Comparison of ENCODE assay signal across 8 cellular contexts in genomic region chr13:27622102-27622820, GRCh38. TPM values are rescaled to one million over a fixed set of nuclear protein-coding genes. Genes with fewer than 3 reads are reported as not detected.
A peak's percentile ranks its signal among the peaks of the same experiment; 100 is the strongest.
DNase-seq lines count a peak whose midpoint lies in the region; ATAC-seq and TF ChIP-seq lines count a peak whose summit lies in the region.

No MANE protein-coding gene starts in this region.

- DNase-seq in stimulated activated CD8-positive, alpha-beta memory T cell treated with anti-CD3 and anti-CD28 coated beads, Interleukin-12 subunit alpha, Interleukin-12 subunit beta, amount 100 ng/mL, for 1 hour (ENCODE audit: low read depth), result peak; percentile 3
- DNase-seq in stimulated activated CD8-positive, alpha-beta memory T cell treated with anti-CD3 and anti-CD28 coated beads, Interleukin-4, amount 100 ng/mL, for 48 hours, result no peak
- DNase-seq in natural killer cell (no peak), T-helper 9 cell (no peak), H4 (ENCODE audit: low spot score) (no peak)

- peak overlapping the region; percentile 62 for H3K27ac ChIP-seq in OCI-LY3 (ENCODE audit: low read length)
- H3K27ac ChIP-seq in ectodermal cell (ENCODE audit: insufficient read depth, low read depth, low read length, poor library complexity, severe bottlenecking), result no peak overlapping the region

- H3K9me3 ChIP-seq in OCI-LY3 (ENCODE audit: insufficient read depth, low read length) (no peaks in the 10 kb centered on the region), ectodermal cell (ENCODE audit: control insufficient read depth, low read length) (no peaks in the 10 kb centered on the region)

- H2AFZ ChIP-seq in OCI-LY3 (ENCODE audit: low read depth, low read length), result peak overlapping the region; percentile 57; the same call in 1 of the 2 replicates

- peak overlapping the region; percentile 86 to 92 for H3K27ac Mint-ChIP-seq in natural killer cell

- peaks cover 61 to 79% of the 10 kb centered on the region in 2 donors for H3K4me1 Mint-ChIP-seq in natural killer cell

- H3K9ac ChIP-seq in OCI-LY3 (ENCODE audit: low read length), result peak overlapping the region; percentile 92

- no peaks in the 10 kb centered on the region for H3K9me3 Mint-ChIP-seq in natural killer cell

- peaks cover 58% of the 10 kb centered on the region for H3K4me1 ChIP-seq in OCI-LY3 (ENCODE audit: low read length)
- H3K4me1 ChIP-seq in ectodermal cell (ENCODE audit: control insufficient read depth, insufficient read depth, low read length), result peaks cover 12% of the 10 kb centered on the region

- H3K36me3 Mint-ChIP-seq in natural killer cell, result no peaks in the 10 kb centered on the region

- TF ChIP-seq CTCF in OCI-LY3 (IDR thresholded peaks at IDR 0.05; ENCODE audit: low read depth, low read length) (no peak), natural killer cell (IDR thresholded peaks at IDR 0.05) (no peak)

- H4K20me1 ChIP-seq in OCI-LY3 (ENCODE audit: insufficient read depth, low read length), result peaks cover 69% of the 10 kb centered on the region

- ATAC-seq in natural killer cell (no peak), GM21619 (IDR thresholded peaks at IDR 0.05; ENCODE audit: unreplicated experiment) (no peak)

- H3K36me3 ChIP-seq in OCI-LY3 (replicated peaks; ENCODE audit: low read depth, low read length) (peaks cover 43% of the 10 kb centered on the region), ectodermal cell (ENCODE audit: control insufficient read depth, insufficient read depth, low read length) (peaks cover 6% of the 10 kb centered on the region)

- peak overlapping the region; percentile 74 for H3K4me2 ChIP-seq in OCI-LY3 (ENCODE audit: low read length)

- H3K4me3 Mint-ChIP-seq in natural killer cell, result peak overlapping the region; percentile 96

- 9 to 10% methylated on average over 13 of the region's 13 CpGs for WGBS in ectodermal cell, 2 experiments

- intact Hi-C loops in natural killer cell (cut with micrococcal nuclease), result loop anchor here (5.0 kb wide), 1 partner anchor 450 kb away; the partner anchor contains the start of gene USP12

- no peaks in the 10 kb centered on the region for H3K27me3 Mint-ChIP-seq in natural killer cell (ENCODE audit: low read depth in 2 of 2)

- peaks cover 96% of the 10 kb centered on the region for H3K79me2 ChIP-seq in OCI-LY3 (ENCODE audit: low read length)

- H3K27me3 ChIP-seq in OCI-LY3 (ENCODE audit: low read depth, low read length), result no peaks in the 10 kb centered on the region
- H3K27me3 ChIP-seq in ectodermal cell (ENCODE audit: control insufficient read depth, insufficient read depth, low read length, poor library complexity, severe bottlenecking), result peaks cover 14% of the 10 kb centered on the region

- peak overlapping the region; percentile 91 for H3K4me3 ChIP-seq in OCI-LY3 (ENCODE audit: low read length)
- H3K4me3 ChIP-seq in ectodermal cell (ENCODE audit: insufficient read depth, low read depth, low read length), result peak overlapping the region; percentile 96

RNA-seq across cellular contexts. Expression of gene POLR1D, which starts 0.6 kb away (rescaled TPM):
- polyA plus RNA-seq in ectodermal cell (2013, experiment 1 of 4), result 149 TPM
- polyA plus RNA-seq in ectodermal cell (2013, experiment 2 of 4), result 156 TPM
- polyA plus RNA-seq in ectodermal cell (2013, experiment 3 of 4), result 176 TPM
- 194 TPM for polyA plus RNA-seq in ectodermal cell (2013, experiment 4 of 4)
- 100 to 1,000 TPM; 109 to 132 (median 116) TPM for total RNA-seq in natural killer cell
- total RNA-seq in H4 (2014; rRNA removed; shearing (Covaris generic)), result 125 and 143 TPM in 2 replicates

RNA-seq across cellular contexts. Expression of gene LNX2, which starts 1.9 kb away (rescaled TPM):
- 8.8 TPM for polyA plus RNA-seq in ectodermal cell (2013, experiment 1 of 4)
- polyA plus RNA-seq in ectodermal cell (2013, experiment 2 of 4), result 8.2 TPM
- polyA plus RNA-seq in ectodermal cell (2013, experiment 3 of 4), result 6.9 TPM
- polyA plus RNA-seq in ectodermal cell (2013, experiment 4 of 4), result 7.4 TPM
- 1 to 10 TPM; 4.5 to 6.6 (median 5.0) TPM for total RNA-seq in natural killer cell
- total RNA-seq in H4 (2014; rRNA removed; shearing (Covaris generic)), result 3.4 and 6.5 TPM in 2 replicates
